11 cellular contexts compared by ENCODE assay signal in the genomic region with DNA sequence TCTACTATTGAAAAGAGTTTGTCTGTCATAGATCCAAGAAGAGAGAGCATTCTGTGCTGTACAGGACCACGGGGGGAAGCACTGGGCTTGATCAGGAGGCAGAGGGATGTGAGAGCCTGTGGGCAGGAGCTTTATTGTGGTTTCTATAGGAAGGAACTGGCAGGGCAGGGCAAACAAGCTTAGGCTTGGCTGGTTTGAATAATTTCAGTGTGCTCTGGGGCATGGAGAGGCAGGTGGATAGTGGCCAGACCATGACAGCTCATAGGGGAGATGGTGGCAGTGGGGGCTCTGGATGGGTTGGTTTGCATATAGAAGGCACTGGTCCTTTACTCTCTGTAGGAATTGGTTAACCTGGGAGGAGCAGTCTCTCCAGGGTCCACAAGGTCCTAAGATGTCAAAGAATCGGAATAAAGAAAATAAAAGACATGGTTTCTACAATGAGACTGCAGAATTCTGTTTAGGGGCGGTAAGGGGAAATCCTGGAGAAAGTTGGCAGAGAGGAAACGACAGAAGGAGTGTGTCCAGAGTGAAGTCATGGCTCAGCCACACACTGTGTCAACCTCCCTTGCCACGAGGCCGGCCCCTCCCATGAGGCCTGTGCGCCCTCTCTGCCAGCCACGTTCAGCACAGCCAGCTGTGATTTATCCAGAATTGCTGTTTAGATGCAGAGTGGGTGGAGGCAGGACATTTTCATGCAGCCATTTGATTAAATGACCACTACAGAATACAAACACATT.
DNase-seq lines count a peak whose midpoint lies in the region; ATAC-seq and TF ChIP-seq lines count a peak whose summit lies in the region.
"Had no signal": no experiment of that assay in that cellular context is flagged by ENCODE, and none has a peak within 500 bp of the region (broad histone marks: within the 10 kb centered on the region; RNA-seq: fewer than 3 reads in every experiment).

No MANE protein-coding gene starts in this region.

- DNase-seq in activated CD4-positive, alpha-beta T cell treated with anti-CD3 and anti-CD28 coated beads, Interleukin-2, amount 10 ng/mL, durations not matched to agents 24 days and 14 days = peak; percentile 15
- DNase-seq in activated CD4-positive, alpha-beta T cell treated with anti-CD3 and anti-CD28 coated beads, Interleukin-2, amount 50 U/mL, for 48 hours = no peak
- DNase-seq in dedifferentiated amniotic fluid mesenchymal stem cell (ENCODE audit: extremely low spot score) = peak; percentile 56
- DNase-seq in lower lobe of right lung = peak; percentile 53
- DNase-seq in aorta = peak in 1 of 2 donors; percentile 67
- no peak for DNase-seq in BE2C
- no peak for DNase-seq in DMS53 (lab: John Stamatoyannopoulos, UW)
- DNase-seq: effector memory CD4-positive, alpha-beta T cell had no signal

- H3K27me3 ChIP-seq in lower lobe of right lung (ENCODE audit: low read depth) (no peaks in the 10 kb centered on the region), aorta (ENCODE audit: control insufficient read depth in 1 of 2, insufficient read depth in 2 of 2, low read length in 1 of 2) (peaks cover 0 to 3% of the 10 kb centered on the region in 2 donors), BE2C (no peaks in the 10 kb centered on the region), gastroesophageal sphincter (peaks cover under 1% of the 10 kb centered on the region)

- peaks cover 3% of the 10 kb centered on the region for H3K4me1 Mint-ChIP-seq in activated CD4-positive, alpha-beta T cell treated with anti-CD3 and anti-CD28 coated beads, Interleukin-2, amount 10 ng/mL, durations not matched to agents 24 days and 14 days

- WGBS in aorta, 2 donors = 8 to 10% methylated on average over 8 of the region's 8 CpGs
- WGBS in gastroesophageal sphincter (ENCODE audit: low coverage in 1 of 2), 2 donors = 25 to 49% methylated on average over 4 to 8 of the region's 8 CpGs

- intact Hi-C loops in activated CD4-positive, alpha-beta T cell treated with anti-CD3 and anti-CD28 coated beads, Interleukin-2, amount 10 ng/mL, durations not matched to agents 24 days and 14 days (cut with micrococcal nuclease) = no loop called here
- intact Hi-C loops in lower lobe of right lung (cut with DNase I) (no loop called here), aorta (cut with DNase I) (no loop called here)

- peaks cover 9% of the 10 kb centered on the region for H3K27me3 Mint-ChIP-seq in activated CD4-positive, alpha-beta T cell treated with anti-CD3 and anti-CD28 coated beads, Interleukin-2, amount 10 ng/mL, durations not matched to agents 24 days and 14 days

- TF ChIP-seq POLR2A in gastroesophageal sphincter (IDR thresholded peaks at IDR 0.05) = no peak

- H3K4me3 Mint-ChIP-seq in activated CD4-positive, alpha-beta T cell treated with anti-CD3 and anti-CD28 coated beads, Interleukin-2, amount 10 ng/mL, durations not matched to agents 24 days and 14 days = no peak overlapping the region

- H3K9me3 ChIP-seq in lower lobe of right lung = no peaks in the 10 kb centered on the region
- H3K9me3 ChIP-seq in aorta (ENCODE audit: control insufficient read depth, low read length) = no peaks in the 10 kb centered on the region
- H3K9me3 ChIP-seq in BE2C = no peaks in the 10 kb centered on the region
- H3K9me3 ChIP-seq in gastroesophageal sphincter = no peaks in the 10 kb centered on the region
- H3K9me3 ChIP-seq: psoas muscle had no signal

- no peak overlapping the region for H3K27ac Mint-ChIP-seq in activated CD4-positive, alpha-beta T cell treated with anti-CD3 and anti-CD28 coated beads, Interleukin-2, amount 10 ng/mL, durations not matched to agents 24 days and 14 days

- no peak for TF ChIP-seq EP300 in gastroesophageal sphincter (IDR thresholded peaks at IDR 0.05)

- TF ChIP-seq CTCF in lower lobe of right lung (IDR thresholded peaks at IDR 0.05) (no peak), BE2C (IDR thresholded peaks at IDR 0.05; ENCODE audit: low read depth, low read length) (no peak), gastroesophageal sphincter (IDR thresholded peaks at IDR 0.05) (no peak)

- ATAC-seq in lower lobe of right lung (peak; percentile 73 to 79), aorta (ENCODE audit: low FRiP score) (peak; percentile 55), gastroesophageal sphincter (no peak)
- ATAC-seq: activated CD4-positive, CD25-positive, alpha-beta regulatory T cell treated with anti-CD3 and anti-CD28 coated beads, Interleukin-2, amount 50 U/mL, for 24 hours had no signal

- H3K4me3 ChIP-seq in lower lobe of right lung (no peak overlapping the region), aorta (ENCODE audit: low read length in 2 of 2) (no peak overlapping the region), BE2C (ENCODE audit: low read depth, low read length) (no peak overlapping the region), gastroesophageal sphincter (no peak overlapping the region)
- H3K4me3 ChIP-seq: psoas muscle had no signal

- no peak overlapping the region for H3K27ac ChIP-seq in lower lobe of right lung
- H3K27ac ChIP-seq in aorta (ENCODE audit: low read depth in 1 of 2, low read length in 2 of 2) = no peak overlapping the region
- H3K27ac ChIP-seq in gastroesophageal sphincter = no peak overlapping the region
- H3K27ac ChIP-seq: psoas muscle had no signal

- H3K9me3 Mint-ChIP-seq in activated CD4-positive, alpha-beta T cell treated with anti-CD3 and anti-CD28 coated beads, Interleukin-2, amount 10 ng/mL, durations not matched to agents 24 days and 14 days = no peaks in the 10 kb centered on the region

- H3K36me3 Mint-ChIP-seq in activated CD4-positive, alpha-beta T cell treated with anti-CD3 and anti-CD28 coated beads, Interleukin-2, amount 10 ng/mL, durations not matched to agents 24 days and 14 days (ENCODE audit: low read depth) = no peaks in the 10 kb centered on the region

- H3K4me1 ChIP-seq in lower lobe of right lung (peaks cover 12% of the 10 kb centered on the region), aorta (ENCODE audit: control insufficient read depth in 1 of 2, insufficient read depth in 2 of 2, low read length in 2 of 2) (no peaks in the 10 kb centered on the region), BE2C (no peaks in the 10 kb centered on the region), gastroesophageal sphincter (no peaks in the 10 kb centered on the region)
- H3K4me1 ChIP-seq: psoas muscle had no signal

- H3K36me3 ChIP-seq in lower lobe of right lung (no peaks in the 10 kb centered on the region), aorta (ENCODE audit: control insufficient read depth in 1 of 2, insufficient read depth in 2 of 2, low read length in 1 of 2) (no peaks in the 10 kb centered on the region), BE2C (no peaks in the 10 kb centered on the region), gastroesophageal sphincter (no peaks in the 10 kb centered on the region)

Comparison
In these comparisons a context has a peak if more than half of its experiments do, and no peak if none do; other contexts are left out.
1. DNase-seq: peak in activated CD4-positive, alpha-beta T cell treated with anti-CD3 and anti-CD28 coated beads, Interleukin-2, amount 10 ng/mL, durations not matched to agents 24 days and 14 days (single experiment), dedifferentiated amniotic fluid mesenchymal stem cell (single experiment) and lower lobe of right lung (single experiment); none in activated CD4-positive, alpha-beta T cell treated with anti-CD3 and anti-CD28 coated beads, Interleukin-2, amount 50 U/mL, for 48 hours (0 of 2), BE2C (single experiment) and DMS53 (single experiment).